Comparison of ENCODE assay signal across 16 cellular contexts in genomic region chr22:37775785-37776638, GRCh38. TPM values are rescaled to one million over a fixed set of nuclear protein-coding genes. Genes with fewer than 3 reads are reported as not detected.
DNase-seq lines count a peak whose midpoint lies in the region; ATAC-seq and TF ChIP-seq lines count a peak whose summit lies in the region.
"Had no signal": no experiment of that assay in that cellular context is flagged by ENCODE, and none has a peak within 500 bp of the region (broad histone marks: within the 10 kb centered on the region; RNA-seq: fewer than 3 reads in every experiment).

No MANE protein-coding gene starts in this region.

- H3K27ac Mint-ChIP-seq in activated CD8-positive, alpha-beta T cell treated with anti-CD3 and anti-CD28 coated beads, Interleukin-2, amount 10 ng/mL, durations not matched to agents 7 days and 5 days = peak overlapping the region; percentile 18
- no peak overlapping the region for H3K27ac Mint-ChIP-seq in activated CD8-positive, alpha-beta T cell treated with anti-CD3 and anti-CD28 coated beads for 36 hours
- H3K27ac Mint-ChIP-seq: activated naive CD8-positive, alpha-beta T cell had no signal

- no peaks in the 10 kb centered on the region for H3K9me3 Mint-ChIP-seq in activated CD8-positive, alpha-beta T cell treated with anti-CD3 and anti-CD28 coated beads, Interleukin-2, amount 10 ng/mL, durations not matched to agents 7 days and 5 days (ENCODE audit: insufficient read depth)
- H3K9me3 Mint-ChIP-seq in activated CD8-positive, alpha-beta T cell treated with anti-CD3 and anti-CD28 coated beads for 36 hours = no peaks in the 10 kb centered on the region

- no peak for TF ChIP-seq EP300 in transverse colon (IDR thresholded peaks at IDR 0.05; ENCODE audit: low read depth)

- in situ Hi-C loops in transverse colon (cut with MboI; ENCODE audit: low pct_ligation_motif_present in 1 of 4, low pct_unique_long_range_greater_than_20kb in 1 of 4, low sequenced_read_pairs in 3 of 4) = loop anchor here in 1 of 4 donors (25.0 kb wide), 1 partner anchor 89 kb away; the partner anchor contains the start of genes LGALS1, NOL12 and TRIOBP

- no peak overlapping the region for H3K4me3 ChIP-seq in transverse colon
- H3K4me3 ChIP-seq in SJCRH30 = no peak overlapping the region
- H3K4me3 ChIP-seq: K562, ovary, testis had no signal

- H3K4me1 Mint-ChIP-seq in activated CD8-positive, alpha-beta T cell treated with anti-CD3 and anti-CD28 coated beads, Interleukin-2, amount 10 ng/mL, durations not matched to agents 7 days and 5 days (ENCODE audit: low read depth) = no peaks in the 10 kb centered on the region
- no peaks in the 10 kb centered on the region for H3K4me1 Mint-ChIP-seq in activated CD8-positive, alpha-beta T cell treated with anti-CD3 and anti-CD28 coated beads for 36 hours (ENCODE audit: low read depth)

- intact Hi-C loops in activated CD8-positive, alpha-beta T cell treated with anti-CD3 and anti-CD28 coated beads for 36 hours (cut with micrococcal nuclease) = no loop called here
- intact Hi-C loops in transverse colon (cut with DNase I; ENCODE audit: low total_unique reads) = no loop called here

- no peaks in the 10 kb centered on the region for H3K27me3 Mint-ChIP-seq in activated CD8-positive, alpha-beta T cell treated with anti-CD3 and anti-CD28 coated beads, Interleukin-2, amount 10 ng/mL, durations not matched to agents 7 days and 5 days (ENCODE audit: low read depth)
- no peaks in the 10 kb centered on the region for H3K27me3 Mint-ChIP-seq in activated CD8-positive, alpha-beta T cell treated with anti-CD3 and anti-CD28 coated beads for 36 hours
- H3K27me3 Mint-ChIP-seq: activated naive CD8-positive, alpha-beta T cell had no signal

- CTCF ChIA-PET in activated CD8-positive, alpha-beta T cell treated with anti-CD3 and anti-CD28 coated beads, Interleukin-2, amount 10 ng/mL, durations not matched to agents 7 days and 5 days (lab: Charles Lee) = interaction anchor here (0.6 kb wide), 1 partner anchor 150 kb away, joined by 3 read pairs; no protein-coding TSS in a partner anchor
- CTCF ChIA-PET in activated CD8-positive, alpha-beta T cell treated with anti-CD3 and anti-CD28 coated beads for 36 hours (lab: Charles Lee) = interaction anchor here (1.0 kb wide), 1 partner anchor 41 kb away, joined by 3 read pairs; no protein-coding TSS in a partner anchor

- H3K4me1 ChIP-seq in foreskin keratinocyte = peaks cover 15% of the 10 kb centered on the region
- peaks cover 6 to 15% (median 11%) of the 10 kb centered on the region in 4 donors for H3K4me1 ChIP-seq in transverse colon
- H3K4me1 ChIP-seq in SJCRH30 = peaks cover 9% of the 10 kb centered on the region; the same call in 1 of the 2 replicates
- H3K4me1 ChIP-seq: testis had no signal

- no peak for ATAC-seq in activated CD8-positive, alpha-beta T cell treated with anti-CD3 and anti-CD28 coated beads, Interleukin-2, amount 10 ng/mL, durations not matched to agents 7 days and 5 days
- ATAC-seq in activated CD8-positive, alpha-beta T cell treated with anti-CD3 and anti-CD28 coated beads for 36 hours = no peak
- peak; percentile 73 for ATAC-seq in foreskin keratinocyte

- 47 to 78% methylated on average over 4 to 17 of the region's 17 CpGs for WGBS in transverse colon (ENCODE audit: low coverage in 1 of 2), 2 donors

- H3K9me3 ChIP-seq in transverse colon = no peaks in the 10 kb centered on the region
- H3K9me3 ChIP-seq in SJCRH30 (replicated peaks) = no peaks in the 10 kb centered on the region
- H3K9me3 ChIP-seq: ovary, testis had no signal

- peaks cover 13% of the 10 kb centered on the region for H3K36me3 Mint-ChIP-seq in activated CD8-positive, alpha-beta T cell treated with anti-CD3 and anti-CD28 coated beads, Interleukin-2, amount 10 ng/mL, durations not matched to agents 7 days and 5 days (ENCODE audit: low read depth)
- no peaks in the 10 kb centered on the region for H3K36me3 Mint-ChIP-seq in activated CD8-positive, alpha-beta T cell treated with anti-CD3 and anti-CD28 coated beads for 36 hours (ENCODE audit: low read depth)
- H3K36me3 Mint-ChIP-seq: activated naive CD8-positive, alpha-beta T cell had no signal

- no peak for TF ChIP-seq POLR2A in transverse colon (IDR thresholded peaks at IDR 0.05)

- DNase-seq in activated CD8-positive, alpha-beta T cell treated with anti-CD3 and anti-CD28 coated beads, Interleukin-2, amount 10 ng/mL, durations not matched to agents 7 days and 5 days = no peak
- no peak for DNase-seq in activated CD8-positive, alpha-beta T cell treated with anti-CD3 and anti-CD28 coated beads for 36 hours
- DNase-seq in foreskin keratinocyte (peak; percentile 92 to 96), transverse colon (no peak), SJCRH30 (no peak), OCI-M1 (lab: John Stamatoyannopoulos, UW) (no peak)
- no peak for DNase-seq in activated CD4-positive, CD25-positive, alpha-beta regulatory T cell (lab: John Stamatoyannopoulos, UW)
- DNase-seq: activated CD4-positive, alpha-beta T cell treated with anti-CD3 and anti-CD28 coated beads, Interleukin-2, amount 50 U/mL, for 48 hours; GDM1; islet precursor cell; ovary; stimulated activated CD4-positive, alpha-beta T cell treated with anti-CD3 and anti-CD28 coated beads, Interleukin-4, amount 100 ng/mL, for 4 hours; testis had no signal

- TF ChIP-seq CTCF in activated CD8-positive, alpha-beta T cell treated with anti-CD3 and anti-CD28 coated beads for 36 hours (IDR thresholded peaks at IDR 0.05) = no peak
- no peak for TF ChIP-seq CTCF in VCaP (conservative IDR thresholded peaks at IDR 0.05)
- no peak for TF ChIP-seq CTCF in foreskin keratinocyte (conservative IDR thresholded peaks at IDR 0.05)
- TF ChIP-seq CTCF in transverse colon (IDR thresholded peaks at IDR 0.05) = no peak

- H3K36me3 ChIP-seq in transverse colon (peaks cover 0 to 20% (median 10%) of the 10 kb centered on the region in 4 donors), SJCRH30 (no peaks in the 10 kb centered on the region; the same call in 1 of the 2 replicates)
- H3K36me3 ChIP-seq: ovary had no signal

- POLR2A ChIA-PET in activated CD8-positive, alpha-beta T cell treated with anti-CD3 and anti-CD28 coated beads, Interleukin-2, amount 10 ng/mL, durations not matched to agents 7 days and 5 days (lab: Charles Lee) = interaction anchor here (0.6 kb wide), 3 partner anchors 231 to 1166 kb away, joined by 3 to 4 read pairs (median 3); no protein-coding TSS in a partner anchor
- POLR2A ChIA-PET in activated CD8-positive, alpha-beta T cell treated with anti-CD3 and anti-CD28 coated beads for 36 hours (lab: Charles Lee) = interaction anchor here (0.8 kb wide), 1 partner anchor 79 kb away, joined by 3 read pairs; the partner anchor contains the start of gene TRIOBP

- H3K27me3 ChIP-seq in foreskin keratinocyte (no peaks in the 10 kb centered on the region), transverse colon (no peaks in the 10 kb centered on the region), SJCRH30 (no peaks in the 10 kb centered on the region)
- H3K27me3 ChIP-seq: ovary, testis had no signal

- H3K4me3 Mint-ChIP-seq in activated CD8-positive, alpha-beta T cell treated with anti-CD3 and anti-CD28 coated beads, Interleukin-2, amount 10 ng/mL, durations not matched to agents 7 days and 5 days = no peak overlapping the region
- no peak overlapping the region for H3K4me3 Mint-ChIP-seq in activated CD8-positive, alpha-beta T cell treated with anti-CD3 and anti-CD28 coated beads for 36 hours
- H3K4me3 Mint-ChIP-seq: activated naive CD8-positive, alpha-beta T cell had no signal

- H3K27ac ChIP-seq in VCaP (peak overlapping the region; percentile 57), foreskin keratinocyte (peak overlapping the region; percentile 97), transverse colon (peak overlapping the region in 3 of 4 donors; percentile 50 to 68 (median 52)), SJCRH30 (no peak overlapping the region)

RNA-seq across cellular contexts. Expression of gene GCAT, which starts 31.7 kb away (rescaled TPM):
- 10 to 100 TPM; 14.3 to 18.3 TPM for total RNA-seq in activated CD8-positive, alpha-beta T cell treated with anti-CD3 and anti-CD28 coated beads, Interleukin-2, amount 10 ng/mL, durations not matched to agents 7 days and 5 days
- 10 to 100 TPM; 19.0 to 20.4 TPM for total RNA-seq in activated CD8-positive, alpha-beta T cell treated with anti-CD3 and anti-CD28 coated beads for 36 hours
- 17.5 and 20.1 TPM in 2 replicates for total RNA-seq in foreskin keratinocyte
- 20.8 and 22.9 TPM in 2 replicates for polyA plus RNA-seq in foreskin keratinocyte
- total RNA-seq in transverse colon = 10 to 100 TPM in 1 of 4 donors, 1 to 10 TPM in 3; 6.4 to 10.1 (median 7.7) TPM
- total RNA-seq in SJCRH30 (2014; rRNA removed; shearing (Covaris generic)) = 14.2 and 15.0 TPM in 2 replicates

RNA-seq across cellular contexts. Expression of gene GALR3, which starts 47.2 kb away (rescaled TPM):
- total RNA-seq in activated CD8-positive, alpha-beta T cell treated with anti-CD3 and anti-CD28 coated beads, Interleukin-2, amount 10 ng/mL, durations not matched to agents 7 days and 5 days = under 1 TPM in 1 of 2 experiments, not detected in 1; 0.24 TPM
- total RNA-seq in activated CD8-positive, alpha-beta T cell treated with anti-CD3 and anti-CD28 coated beads for 36 hours = not detected
- total RNA-seq in foreskin keratinocyte = not detected in 2 replicates
- not detected in 2 replicates for polyA plus RNA-seq in foreskin keratinocyte
- total RNA-seq in transverse colon = not detected
- not detected in 2 replicates for total RNA-seq in SJCRH30 (2014; rRNA removed; shearing (Covaris generic))
- total RNA-seq: ovary had no signal
- polyA plus RNA-seq: K562, ovary had no signal

Comparison
In these comparisons a context has a peak if more than half of its experiments do, and no peak if none do; other contexts are left out.
1. DNase-seq: peak in foreskin keratinocyte (2 of 2); none in activated CD8-positive, alpha-beta T cell treated with anti-CD3 and anti-CD28 coated beads, Interleukin-2, amount 10 ng/mL, durations not matched to agents 7 days and 5 days (single experiment), activated CD8-positive, alpha-beta T cell treated with anti-CD3 and anti-CD28 coated beads for 36 hours (single experiment), transverse colon (single experiment), activated CD4-positive, CD25-positive, alpha-beta regulatory T cell (0 of 4), SJCRH30 (0 of 2) and OCI-M1 (single experiment).